12 cellular contexts compared by ENCODE assay signal in the genomic region with DNA sequence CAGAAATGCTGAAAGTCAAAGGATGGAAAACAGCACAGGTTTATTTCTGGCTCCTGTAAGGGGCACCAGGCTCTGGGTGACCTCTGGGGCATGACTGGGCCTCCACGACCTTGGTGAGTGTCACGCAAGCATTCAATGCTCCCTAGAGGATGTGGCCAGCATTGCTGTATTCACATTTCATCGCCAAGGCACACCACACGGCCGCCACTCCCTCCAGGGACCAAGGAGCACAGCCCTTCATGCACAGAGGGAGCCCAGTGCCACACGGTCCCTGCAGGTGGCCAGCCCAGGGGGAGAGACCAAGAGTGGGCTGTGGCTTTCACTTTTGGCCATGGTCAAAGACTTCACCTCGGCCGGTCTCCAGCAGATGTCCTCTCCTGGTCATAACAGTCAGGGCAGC.
A peak's percentile ranks its signal among the peaks of the same experiment; 100 is the strongest.
DNase-seq lines count a peak whose midpoint lies in the region; ATAC-seq and TF ChIP-seq lines count a peak whose summit lies in the region.
"Had no signal": no experiment of that assay in that cellular context is flagged by ENCODE, and none has a peak within 500 bp of the region (broad histone marks: within the 10 kb centered on the region; RNA-seq: fewer than 3 reads in every experiment).

No MANE protein-coding gene starts in this region.

- H3K4me3 ChIP-seq in GM12875 (ENCODE audit: low read depth, low read length) (no peak overlapping the region), LNCaP clone FGC (ENCODE audit: low read depth, low read length) (no peak overlapping the region)

- H3K36me3 Mint-ChIP-seq in nephron progenitor cell (ENCODE audit: low read depth) = peaks cover 4% of the 10 kb centered on the region

- TF ChIP-seq CTCF in GM12875 (IDR thresholded peaks at IDR 0.05; ENCODE audit: borderline replicate concordance, insufficient read depth, low read depth, low read length) = 0 out of 2 replicates have a peak, but pooled peaks have one; percentile 13
- peak; percentile 11; the same call in 1 of the 2 replicates for TF ChIP-seq CTCF in LNCaP clone FGC (IDR thresholded peaks at IDR 0.05; ENCODE audit: control insufficient read depth, extremely low read depth, insufficient read depth)
- no peak for TF ChIP-seq CTCF in nephron progenitor cell (IDR thresholded peaks at IDR 0.05)

- H3K4me1 Mint-ChIP-seq in nephron progenitor cell = peaks cover 67% of the 10 kb centered on the region

- ATAC-seq in HG02610 (IDR thresholded peaks at IDR 0.05; ENCODE audit: unreplicated experiment) (no peak), HG03469 (IDR thresholded peaks at IDR 0.05; ENCODE audit: unreplicated experiment) (no peak), HG03378 (IDR thresholded peaks at IDR 0.05; ENCODE audit: unreplicated experiment) (no peak)

- H3K4me3 Mint-ChIP-seq in nephron progenitor cell = no peak overlapping the region

- peaks cover 9% of the 10 kb centered on the region for H3K9me3 Mint-ChIP-seq in nephron progenitor cell

- DNase-seq in LNCaP clone FGC (ENCODE audit: low read depth) (no peak), UCSD-AML1 (lab: John Stamatoyannopoulos, UW; ENCODE audit: unreplicated experiment) (peak; percentile 17), nephron progenitor cell (peak; percentile 26)
- DNase-seq: EL; NCI-H2029; SIG-M5; stimulated activated CD4-positive, alpha-beta T cell treated with anti-CD3 and anti-CD28 coated beads, Interleukin-15, amount 100 ng/mL, for 24 hours; stimulated activated naive CD4-positive, alpha-beta T cell treated with Interleukin-2 at 50 U/mL for 16 hours had no signal

- no peak overlapping the region for H3K27ac Mint-ChIP-seq in nephron progenitor cell

- peaks cover 13% of the 10 kb centered on the region for H3K27me3 Mint-ChIP-seq in nephron progenitor cell (ENCODE audit: low read depth, poor library complexity)
